ENCODE assay signal across 13 cellular contexts in the genomic region with DNA sequence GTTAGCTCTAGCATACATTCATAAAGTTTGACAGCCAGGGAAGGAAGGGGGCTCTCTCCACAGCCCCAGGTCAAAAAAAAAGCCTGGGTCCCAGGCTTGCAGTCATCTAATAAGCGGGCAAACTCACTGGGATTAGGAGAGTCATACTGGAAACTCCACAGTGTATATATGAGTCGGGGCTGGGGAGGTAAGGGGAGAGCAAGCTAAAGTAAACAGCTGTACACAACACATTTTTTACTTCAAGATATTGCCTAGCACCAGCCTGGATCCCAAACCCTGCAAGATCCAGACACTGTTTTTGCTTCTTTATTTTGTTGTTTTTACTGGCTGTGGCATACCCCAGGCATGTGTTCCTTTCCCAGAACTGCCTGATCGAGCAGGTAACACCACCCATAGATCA.
DNase-seq lines count a peak whose midpoint lies in the region; ATAC-seq and TF ChIP-seq lines count a peak whose summit lies in the region.
"Had no signal": no experiment of that assay in that cellular context is flagged by ENCODE, and none has a peak within 500 bp of the region (broad histone marks: within the 10 kb centered on the region; RNA-seq: fewer than 3 reads in every experiment).

No MANE protein-coding gene starts in this region.

- H3K9me3 ChIP-seq in left ventricle myocardium inferior (replicated peaks) (no peaks in the 10 kb centered on the region), lung (ENCODE audit: control insufficient read depth in 2 of 2, insufficient read depth in 1 of 2, low read length in 1 of 2) (no peaks in the 10 kb centered on the region), uterus (no peaks in the 10 kb centered on the region)

- H3K27ac ChIP-seq in left ventricle myocardium inferior (replicated peaks) = peak overlapping the region; percentile 80
- H3K27ac ChIP-seq in lung (ENCODE audit: low read depth in 1 of 2, low read length in 1 of 2) = peak overlapping the region; percentile 41 to 45
- peak overlapping the region; percentile 38 to 49 for H3K27ac ChIP-seq in uterus

- H3K4me3 ChIP-seq in left ventricle myocardium inferior (no peak overlapping the region), cardiac fibroblast (replicated peaks in 1 of 2; ENCODE audit: low read depth in 2 of 2, low read length in 2 of 2) (no peak overlapping the region), lung (no peak overlapping the region), uterus (no peak overlapping the region)

- DNase-seq in left ventricle myocardium inferior = no peak
- DNase-seq in Right ventricle myocardium superior = no peak
- peak; percentile 33 to 41 for DNase-seq in cardiac fibroblast (ENCODE audit: low read depth in 2 of 2)
- no peak for DNase-seq in lung (ENCODE audit: low spot score)
- DNase-seq in uterus = no peak
- no peak for DNase-seq in activated CD4-positive, CD25-positive, alpha-beta regulatory T cell (lab: John Stamatoyannopoulos, UW)
- DNase-seq in GM20000 (ENCODE audit: low spot score) = no peak
- DNase-seq: activated naive CD4-positive, alpha-beta T cell treated with anti-CD3 and anti-CD28 coated beads for 36 hours; GDM1; midbrain; NK-92 treated with Interleukin-12 subunit alpha and Interleukin-12 subunit beta, amount 100 ng/mL, for 24 hours; T-helper 2 cell had no signal

- intact Hi-C loops in left ventricle myocardium inferior (cut with micrococcal nuclease) = no loop called here
- intact Hi-C loops in Right ventricle myocardium superior (cut with DNase I) = no loop called here
- intact Hi-C loops in uterus (cut with DNase I; ENCODE audit: low total_unique reads) = no loop called here

- no peak for TF ChIP-seq POLR2A in uterus (IDR thresholded peaks at IDR 0.05)

- H3K36me3 ChIP-seq in left ventricle myocardium inferior (no peaks in the 10 kb centered on the region), lung (ENCODE audit: control insufficient read depth in 2 of 2, insufficient read depth in 2 of 2, low read length in 2 of 2) (no peaks in the 10 kb centered on the region), uterus (no peaks in the 10 kb centered on the region)

- no peak for ATAC-seq in Right ventricle myocardium superior (ENCODE audit: poor library complexity)
- no peak for ATAC-seq in lung (ENCODE audit: insufficient read depth, low FRiP score)
- ATAC-seq in HG03378 (IDR thresholded peaks at IDR 0.05; ENCODE audit: unreplicated experiment) = no peak

- TF ChIP-seq CTCF in left ventricle myocardium inferior (IDR thresholded peaks at IDR 0.05; ENCODE audit: borderline replicate concordance) (no peak), cardiac fibroblast (IDR thresholded peaks at IDR 0.05; ENCODE audit: low read depth, low read length) (no peak), lung (IDR thresholded peaks at IDR 0.05; ENCODE audit: control extremely low read depth, extremely low read depth) (no peak), uterus (IDR thresholded peaks at IDR 0.05) (no peak), GM20000 (IDR thresholded peaks at IDR 0.05; ENCODE audit: extremely low read depth, missing control alignments) (no peak)

- 66 to 78% methylated on average over 3 of the region's 3 CpGs for WGBS in lung, 2 donors

- H3K4me1 ChIP-seq in left ventricle myocardium inferior = peaks cover 14% of the 10 kb centered on the region
- H3K4me1 ChIP-seq in lung (ENCODE audit: control insufficient read depth in 2 of 2, insufficient read depth in 2 of 2, low read length in 2 of 2) = peaks cover 0 to 1% of the 10 kb centered on the region in 2 donors
- no peaks in the 10 kb centered on the region for H3K4me1 ChIP-seq in uterus

- H3K27me3 ChIP-seq in left ventricle myocardium inferior (ENCODE audit: low read depth) (no peaks in the 10 kb centered on the region), lung (ENCODE audit: control insufficient read depth, insufficient read depth) (no peaks in the 10 kb centered on the region), uterus (no peaks in the 10 kb centered on the region)

Comparison
In these comparisons a context has a peak if more than half of its experiments do, and no peak if none do; other contexts are left out.
1. DNase-seq: peak in cardiac fibroblast (2 of 2); none in left ventricle myocardium inferior (single experiment), Right ventricle myocardium superior (single experiment), lung (single experiment), uterus (0 of 2), activated CD4-positive, CD25-positive, alpha-beta regulatory T cell (0 of 4) and GM20000 (single experiment).
2. Peak in every context shown above with its lines, with median percentiles within 50 percentile points of each other: H3K27ac ChIP-seq.